Comparison of ENCODE assay signal across 2 cellular contexts in the genomic region with DNA sequence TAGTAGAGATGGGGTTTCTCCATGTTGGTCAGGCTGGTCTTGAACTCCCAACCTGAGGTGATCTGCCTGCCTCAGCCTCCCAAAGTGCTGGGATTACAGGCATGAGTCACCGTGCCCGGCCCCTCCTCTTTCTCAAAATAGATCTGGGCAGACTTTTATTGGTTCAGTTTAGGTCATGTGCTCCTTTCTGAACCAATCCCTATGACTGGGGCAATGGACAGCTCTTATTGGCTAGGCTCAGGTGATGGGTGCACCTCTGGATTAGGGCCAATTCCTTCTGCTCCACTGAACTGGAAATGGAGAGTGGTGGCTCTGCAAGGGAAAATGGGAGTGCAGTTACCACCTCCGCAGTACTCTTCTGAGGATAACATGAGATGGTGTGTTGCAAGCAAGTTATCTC.
TF ChIP-seq lines count a peak whose summit lies in the region.

No MANE protein-coding gene starts in this region.

TF ChIP-seq in SK-N-SH, 30 proteins besides CTCF, POLR2A, EP300 and RAD21 (continued from another document):
- TF ChIP-seq, protein P1, sequence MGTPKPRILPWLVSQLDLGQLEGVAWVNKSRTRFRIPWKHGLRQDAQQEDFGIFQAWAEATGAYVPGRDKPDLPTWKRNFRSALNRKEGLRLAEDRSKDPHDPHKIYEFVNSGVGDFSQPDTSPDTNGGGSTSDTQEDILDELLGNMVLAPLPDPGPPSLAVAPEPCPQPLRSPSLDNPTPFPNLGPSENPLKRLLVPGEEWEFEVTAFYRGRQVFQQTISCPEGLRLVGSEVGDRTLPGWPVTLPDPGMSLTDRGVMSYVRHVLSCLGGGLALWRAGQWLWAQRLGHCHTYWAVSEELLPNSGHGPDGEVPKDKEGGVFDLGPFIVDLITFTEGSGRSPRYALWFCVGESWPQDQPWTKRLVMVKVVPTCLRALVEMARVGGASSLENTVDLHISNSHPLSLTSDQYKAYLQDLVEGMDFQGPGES (IDR thresholded peaks at IDR 0.05; ENCODE audit: low read depth, low read length) = no peak
- no peak for TF ChIP-seq NRF1 (IDR thresholded peaks at IDR 0.05; ENCODE audit: low read depth, low read length)
- TF ChIP-seq GATA2 (CRISPR knock-in tag; IDR thresholded peaks at IDR 0.05) = no peak
- no peak for TF ChIP-seq TCF12 (IDR thresholded peaks at IDR 0.05)
- no peak for TF ChIP-seq FOXJ3 (CRISPR knock-in tag; IDR thresholded peaks at IDR 0.05)
- TF ChIP-seq TEAD4 (IDR thresholded peaks at IDR 0.05; ENCODE audit: borderline replicate concordance, insufficient read depth) = no peak
TF ChIP-seq in SK-N-SH: peak in this region for 0.

TF ChIP-seq in SK-N-SH treated with all-trans-retinoic acid at 6 μM for 48 hours, 23 proteins besides CTCF, POLR2A, EP300 and RAD21 (continued from another document):
- TF ChIP-seq, protein P2, sequence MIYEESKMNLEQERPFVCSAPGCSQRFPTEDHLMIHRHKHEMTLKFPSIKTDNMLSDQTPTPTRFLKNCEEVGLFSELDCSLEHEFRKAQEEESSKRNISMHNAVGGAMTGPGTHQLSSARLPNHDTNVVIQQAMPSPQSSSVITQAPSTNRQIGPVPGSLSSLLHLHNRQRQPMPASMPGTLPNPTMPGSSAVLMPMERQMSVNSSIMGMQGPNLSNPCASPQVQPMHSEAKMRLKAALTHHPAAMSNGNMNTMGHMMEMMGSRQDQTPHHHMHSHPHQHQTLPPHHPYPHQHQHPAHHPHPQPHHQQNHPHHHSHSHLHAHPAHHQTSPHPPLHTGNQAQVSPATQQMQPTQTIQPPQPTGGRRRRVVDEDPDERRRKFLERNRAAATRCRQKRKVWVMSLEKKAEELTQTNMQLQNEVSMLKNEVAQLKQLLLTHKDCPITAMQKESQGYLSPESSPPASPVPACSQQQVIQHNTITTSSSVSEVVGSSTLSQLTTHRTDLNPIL (CRISPR knock-in tag; IDR thresholded peaks at IDR 0.05; ENCODE audit: low read depth) = no peak
- TF ChIP-seq PPARA (CRISPR knock-in tag; IDR thresholded peaks at IDR 0.05; ENCODE audit: borderline replicate concordance) (no peak), BACH2 (CRISPR knock-in tag; IDR thresholded peaks at IDR 0.05; ENCODE audit: borderline replicate concordance) (no peak), ZNF8 (CRISPR knock-in tag; IDR thresholded peaks at IDR 0.05) (no peak)
- TF ChIP-seq, protein P3, sequence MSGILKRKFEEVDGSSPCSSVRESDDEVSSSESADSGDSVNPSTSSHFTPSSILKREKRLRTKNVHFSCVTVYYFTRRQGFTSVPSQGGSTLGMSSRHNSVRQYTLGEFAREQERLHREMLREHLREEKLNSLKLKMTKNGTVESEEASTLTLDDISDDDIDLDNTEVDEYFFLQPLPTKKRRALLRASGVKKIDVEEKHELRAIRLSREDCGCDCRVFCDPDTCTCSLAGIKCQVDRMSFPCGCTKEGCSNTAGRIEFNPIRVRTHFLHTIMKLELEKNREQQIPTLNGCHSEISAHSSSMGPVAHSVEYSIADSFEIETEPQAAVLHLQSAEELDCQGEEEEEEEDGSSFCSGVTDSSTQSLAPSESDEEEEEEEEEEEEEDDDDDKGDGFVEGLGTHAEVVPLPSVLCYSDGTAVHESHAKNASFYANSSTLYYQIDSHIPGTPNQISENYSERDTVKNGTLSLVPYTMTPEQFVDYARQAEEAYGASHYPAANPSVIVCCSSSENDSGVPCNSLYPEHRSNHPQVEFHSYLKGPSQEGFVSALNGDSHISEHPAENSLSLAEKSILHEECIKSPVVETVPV (CRISPR knock-in tag; IDR thresholded peaks at IDR 0.05) = no peak
